ENCODE assay signal across 22 cellular contexts in the genomic region with DNA sequence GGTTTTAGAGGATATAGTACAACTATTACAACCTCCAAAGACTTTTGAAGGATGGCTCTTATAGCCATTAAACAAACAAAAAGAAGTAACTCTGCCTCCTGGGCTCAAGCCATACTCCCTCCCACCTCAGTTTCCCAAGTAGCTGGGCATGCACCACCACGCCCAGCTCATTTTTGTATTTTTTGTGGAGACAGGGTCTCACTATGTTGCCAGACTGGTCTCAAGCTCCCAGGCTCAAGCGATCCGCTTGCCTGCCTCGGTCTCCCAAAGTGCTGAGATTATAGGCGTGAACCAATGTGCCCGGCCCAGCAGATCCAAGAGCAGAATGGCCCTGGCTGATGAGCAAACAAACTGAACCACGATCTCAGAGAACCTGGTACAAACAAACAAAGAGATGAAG. TPM values are rescaled to one million over a fixed set of nuclear protein-coding genes. Genes with fewer than 3 reads are reported as not detected.
A peak's percentile ranks its signal among the peaks of the same experiment; 100 is the strongest.
DNase-seq lines count a peak whose midpoint lies in the region; ATAC-seq, FAIRE-seq and TF ChIP-seq lines count a peak whose summit lies in the region.
"Had no signal": no experiment of that assay in that cellular context is flagged by ENCODE, and none has a peak within 500 bp of the region (broad histone marks: within the 10 kb centered on the region; RNA-seq: fewer than 3 reads in every experiment).

No MANE protein-coding gene starts in this region.

- TF ChIP-seq EP300 in HepG2 (IDR thresholded peaks at IDR 0.05; ENCODE audit: low read depth in 2 of 2, low read length in 2 of 2) (no peak), HepG2 (CRISPR knock-in tag; IDR thresholded peaks at IDR 0.05; ENCODE audit: borderline replicate concordance) (no peak)

- FAIRE-seq in HepG2 (lab: Jason Lieb, UNC): no peak

- intact Hi-C loops in HepG2 (cut with micrococcal nuclease; ENCODE audit: unreplicated experiment): no loop called here
- intact Hi-C loops in right lobe of liver (cut with DNase I): no loop called here

- DNase-seq in HepG2 (ENCODE audit: low spot score) (no peak), right lobe of liver (no peak), caudate nucleus (lab: John Stamatoyannopoulos, UW) (no peak), osteocyte (ENCODE audit: extremely low spot score, unreplicated experiment) (no peak), NCI-H1105 treated with DMSO at 0.1 percent for 48 hours (lab: John Stamatoyannopoulos, UW) (no peak)
- DNase-seq in stimulated activated CD4-positive, alpha-beta T cell treated with anti-CD3 and anti-CD28 coated beads, Interleukin-2, amount 100 ng/mL, for 24 hours: no peak
- DNase-seq: CD4-positive, CD25-positive, alpha-beta regulatory T cell; EL; GF-D8; MV-4-11; NCI-H1694; NCI-H2081; NCI-H2171; NCI-H345; NCI-H524; NCI-H774 had no signal

- H3K36me3 ChIP-seq in HepG2 (replicated peaks in 1 of 2; ENCODE audit: control insufficient read depth in 1 of 2, insufficient read depth in 2 of 2, low read length in 2 of 2): peaks cover 46 to 89% of the 10 kb centered on the region in 2 experiments
- peaks cover 8 to 95% (median 66%) of the 10 kb centered on the region in 4 donors for H3K36me3 ChIP-seq in right lobe of liver

- H3K4me1 ChIP-seq in HepG2 (ENCODE audit: insufficient read depth, low read length) (0 out of 2 replicates have a peak, but pooled peaks cover 6% of the 10 kb centered on the region), right lobe of liver (no peaks in the 10 kb centered on the region)
- H3K4me1 ChIP-seq: HAP-1 had no signal

- no peaks in the 10 kb centered on the region for H3K4me1 Mint-ChIP-seq in osteocyte (ENCODE audit: unreplicated experiment)
- H3K4me1 Mint-ChIP-seq: GM23338 had no signal

- H2AFZ ChIP-seq in HepG2 (ENCODE audit: low read length): no peak overlapping the region
- H2AFZ ChIP-seq: GM23338 had no signal

- no peak for TF ChIP-seq CTCF in HepG2 (CRISPR knock-in tag; IDR thresholded peaks at IDR 0.05)
- TF ChIP-seq CTCF in right lobe of liver (IDR thresholded peaks at IDR 0.05): no peak
- TF ChIP-seq CTCF in osteocyte (IDR thresholded peaks at IDR 0.05): no peak

- H3K36me3 Mint-ChIP-seq in osteocyte (ENCODE audit: unreplicated experiment): peaks cover 76% of the 10 kb centered on the region

- TF ChIP-seq POLR2A in HepG2 (IDR thresholded peaks at IDR 0.05; ENCODE audit: insufficient read depth in 1 of 2, low read depth in 2 of 2, low read length in 2 of 2) (no peak), right lobe of liver (IDR thresholded peaks at IDR 0.05) (no peak)

- in situ Hi-C loops in HepG2 (cut with HindIII; ENCODE audit: extremely low pct_ligation_motif_present, low pct_unique_long_range_greater_than_20kb): no loop called here

- TF ChIP-seq RAD21 in HepG2 (CRISPR knock-in tag; IDR thresholded peaks at IDR 0.05): no peak

- WGBS in HepG2 (ENCODE audit: low lambda C conversion rate): 93% methylated on average over 7 of the region's 7 CpGs
- WGBS in right lobe of liver (ENCODE audit: insufficient coverage, low coverage, low lambda C conversion rate, missing lambda C conversion rate): 85% methylated on average over 7 of the region's 7 CpGs

- peaks cover 17% of the 10 kb centered on the region for H3K79me2 ChIP-seq in HepG2 (ENCODE audit: insufficient read depth, low read length)

- no peak for ATAC-seq in HepG2
- no peak for ATAC-seq in right lobe of liver
- ATAC-seq in HG02798 (IDR thresholded peaks at IDR 0.05; ENCODE audit: poor library complexity, unreplicated experiment): no peak
- ATAC-seq: GM23338, Panc1 had no signal

- H3K27ac ChIP-seq in HepG2 (ENCODE audit: extremely low read length, insufficient read depth, low read length) (no peak overlapping the region), right lobe of liver (no peak overlapping the region), caudate nucleus (ENCODE audit: low read depth, low read length) (peak overlapping the region; percentile 6)
- H3K27ac ChIP-seq: HL-60, KMS-11 had no signal

- H3K27me3 Mint-ChIP-seq in osteocyte (ENCODE audit: unreplicated experiment): no peaks in the 10 kb centered on the region
- H3K27me3 Mint-ChIP-seq: CD4-positive, CD25-positive, alpha-beta regulatory T cell had no signal

- CTCF ChIA-PET in HepG2 (lab: Yijun Ruan, JAX; ENCODE audit: low intra/inter-chr PET ratio, low total read pairs): no interaction called here

- peaks cover 10% of the 10 kb centered on the region for H4K20me1 ChIP-seq in HepG2 (ENCODE audit: insufficient read depth, low read length)

- H3K9me3 ChIP-seq in HepG2 (ENCODE audit: low read length): no peaks in the 10 kb centered on the region
- no peaks in the 10 kb centered on the region for H3K9me3 ChIP-seq in right lobe of liver
- H3K9me3 ChIP-seq: HAP-1 had no signal

- H3K4me2 ChIP-seq in HepG2 (ENCODE audit: low read depth, low read length): no peak overlapping the region
- H3K4me2 ChIP-seq: GM23338, KMS-11 had no signal

- no peak overlapping the region for H3K9ac ChIP-seq in HepG2 (ENCODE audit: insufficient read depth, low read depth, low read length)
- H3K9ac ChIP-seq: KMS-11 had no signal

- no TSS peak for BruUV-seq in HepG2 (replicated peaks; lab: Mats Ljungman, UMichigan)

- POLR2A ChIA-PET in HepG2 (lab: Yijun Ruan, JAX): no interaction called here

- H3K4me3 Mint-ChIP-seq in osteocyte (ENCODE audit: unreplicated experiment): no peak overlapping the region
- H3K4me3 Mint-ChIP-seq: CD4-positive, CD25-positive, alpha-beta regulatory T cell; GM23338 had no signal

- H3K9me3 Mint-ChIP-seq in osteocyte (ENCODE audit: unreplicated experiment): no peaks in the 10 kb centered on the region
- H3K9me3 Mint-ChIP-seq: GM23338 had no signal

- peak overlapping the region; percentile 0 for H3K27ac Mint-ChIP-seq in osteocyte (ENCODE audit: unreplicated experiment)
- H3K27ac Mint-ChIP-seq: CD4-positive, CD25-positive, alpha-beta regulatory T cell; GM23338 had no signal

- H3K27me3 ChIP-seq in HepG2 (ENCODE audit: control insufficient read depth in 1 of 2, insufficient read depth in 2 of 2, low read length in 2 of 2) (no peaks in the 10 kb centered on the region), right lobe of liver (no peaks in the 10 kb centered on the region)

- H3K4me3 ChIP-seq in HepG2 (replicated peaks in 1 of 3; ENCODE audit: insufficient read depth in 1 of 3, low read depth in 2 of 3, low read length in 3 of 3) (no peak overlapping the region), right lobe of liver (no peak overlapping the region)
- H3K4me3 ChIP-seq: GM23338, HAP-1 had no signal

RNA-seq across cellular contexts. Expression of gene NANOS1, which starts 16.0 kb away (rescaled TPM):
- 1.5 and 1.7 TPM in 2 replicates for total RNA-seq in HepG2 (2016; rRNA removed; fragmentation: Illumina TruSeq; extraction: Trizol)
- 1.5 and 2.2 TPM in 2 replicates for total RNA-seq in HepG2 (2016; cell fraction: cytosol; rRNA removed; fragmentation: Illumina TruSeq; extraction: Trizol; ENCODE audit: low read depth)
- total RNA-seq in HepG2 (2016; cell fraction: insoluble cytoplasmic fraction; rRNA removed; fragmentation: Illumina TruSeq; extraction: Trizol): 0.46 and 0.82 TPM in 2 replicates
- total RNA-seq in HepG2 (2016; cell fraction: membrane; rRNA removed; fragmentation: Illumina TruSeq; extraction: Trizol): 3.1 and 3.9 TPM in 2 replicates
- total RNA-seq in HepG2 (2016; cell fraction: nucleus; rRNA removed; fragmentation: Illumina TruSeq; extraction: Trizol): 1.2 and 2.1 TPM in 2 replicates
- polyA plus RNA-seq in HepG2 (2011; rRNA removed): 1.7 and 2.2 TPM in 2 replicates
- polyA plus RNA-seq in HepG2 (2011; cell fraction: cytosol; rRNA removed): 1.4 and 1.9 TPM in 2 replicates
- 0.77 and 0.90 TPM in 2 replicates for polyA plus RNA-seq in HepG2 (2011; cell fraction: nucleus; rRNA removed)
- polyA plus RNA-seq in HepG2 (2012): 1.0 and 1.9 TPM in 2 replicates
- 4.2 and 4.6 TPM in 2 replicates for polyA plus RNA-seq in HepG2 (2016; cell fraction: cytosol; fragmentation: Illumina TruSeq; extraction: Trizol; ENCODE audit: low read depth)
- polyA plus RNA-seq in HepG2 (2016; cell fraction: insoluble cytoplasmic fraction; fragmentation: Illumina TruSeq; extraction: Trizol; ENCODE audit: low read depth): 0.90 and 1.9 TPM in 2 replicates
- 5.3 and 5.7 TPM in 2 replicates for polyA plus RNA-seq in HepG2 (2016; cell fraction: membrane; fragmentation: Illumina TruSeq; extraction: Trizol; ENCODE audit: low read depth)
- polyA plus RNA-seq in HepG2 (2016; cell fraction: nucleus; fragmentation: Illumina TruSeq; extraction: Trizol; ENCODE audit: insufficient read depth, low read depth): 1.6 and 1.7 TPM in 2 replicates
- polyA minus RNA-seq in HepG2 (2011; rRNA and poly(A)+ RNA removed; ENCODE audit: low replicate concordance): 0.76 and 1.8 TPM in 2 replicates
- polyA minus RNA-seq in HepG2 (2011; cell fraction: cytosol; rRNA and poly(A)+ RNA removed): 0.89 and 1.1 TPM in 2 replicates
- polyA minus RNA-seq in HepG2 (2011; cell fraction: nucleus; rRNA and poly(A)+ RNA removed): 2.2 and 2.3 TPM in 2 replicates
- total RNA-seq in right lobe of liver: under 1 TPM in 3 of 6 experiments, not detected in 3; 0.06 to 0.35 (median 0.31) TPM
- 9.1 and 9.6 TPM in 2 replicates for total RNA-seq in osteocyte
- polyA plus RNA-seq: CD4-positive, CD25-positive, alpha-beta regulatory T cell had no signal

RNA-seq across cellular contexts. Expression of gene EIF3A, which starts 35.1 kb away (rescaled TPM):
- total RNA-seq in HepG2 (2016; rRNA removed; fragmentation: Illumina TruSeq; extraction: Trizol) (117 and 168 TPM in 2 replicates), right lobe of liver (10 to 100 TPM; 41.6 to 69.5 (median 57.4) TPM), osteocyte (146 and 147 TPM in 2 replicates)
- 7.3 and 9.3 TPM in 2 replicates for total RNA-seq in HepG2 (2016; cell fraction: cytosol; rRNA removed; fragmentation: Illumina TruSeq; extraction: Trizol; ENCODE audit: low read depth)
- 115 and 148 TPM in 2 replicates for total RNA-seq in HepG2 (2016; cell fraction: insoluble cytoplasmic fraction; rRNA removed; fragmentation: Illumina TruSeq; extraction: Trizol)
- total RNA-seq in HepG2 (2016; cell fraction: membrane; rRNA removed; fragmentation: Illumina TruSeq; extraction: Trizol): 23.1 and 23.6 TPM in 2 replicates
- 102 and 106 TPM in 2 replicates for total RNA-seq in HepG2 (2016; cell fraction: nucleus; rRNA removed; fragmentation: Illumina TruSeq; extraction: Trizol)
- polyA plus RNA-seq in HepG2 (2011; rRNA removed): 25.6 and 28.3 TPM in 2 replicates
- polyA plus RNA-seq in HepG2 (2011; cell fraction: cytosol; rRNA removed): 15.4 and 25.4 TPM in 2 replicates
- 26.1 and 34.0 TPM in 2 replicates for polyA plus RNA-seq in HepG2 (2011; cell fraction: nucleus; rRNA removed)
- polyA plus RNA-seq in HepG2 (2012): 86.7 and 95.1 TPM in 2 replicates
- 2.7 and 3.3 TPM in 2 replicates for polyA plus RNA-seq in HepG2 (2016; cell fraction: cytosol; fragmentation: Illumina TruSeq; extraction: Trizol; ENCODE audit: low read depth)
- 125 and 133 TPM in 2 replicates for polyA plus RNA-seq in HepG2 (2016; cell fraction: insoluble cytoplasmic fraction; fragmentation: Illumina TruSeq; extraction: Trizol; ENCODE audit: low read depth)
- polyA plus RNA-seq in HepG2 (2016; cell fraction: membrane; fragmentation: Illumina TruSeq; extraction: Trizol; ENCODE audit: low read depth): 6.3 and 7.4 TPM in 2 replicates
- polyA plus RNA-seq in HepG2 (2016; cell fraction: nucleus; fragmentation: Illumina TruSeq; extraction: Trizol; ENCODE audit: insufficient read depth, low read depth): 107 and 120 TPM in 2 replicates
- polyA minus RNA-seq in HepG2 (2011; rRNA and poly(A)+ RNA removed; ENCODE audit: low replicate concordance): 42.9 and 64.9 TPM in 2 replicates
- polyA minus RNA-seq in HepG2 (2011; cell fraction: cytosol; rRNA and poly(A)+ RNA removed): 60.5 and 73.1 TPM in 2 replicates
- polyA minus RNA-seq in HepG2 (2011; cell fraction: nucleus; rRNA and poly(A)+ RNA removed): 107 and 117 TPM in 2 replicates

RNA-seq across cellular contexts. Expression of gene DENND10, which starts 58.4 kb away (rescaled TPM):
- total RNA-seq in HepG2 (2016; rRNA removed; fragmentation: Illumina TruSeq; extraction: Trizol) (43.7 and 55.1 TPM in 2 replicates), right lobe of liver (10 to 100 TPM; 24.0 to 46.4 (median 36.1) TPM), osteocyte (43.1 and 50.6 TPM in 2 replicates)
- 60.9 and 63.9 TPM in 2 replicates for total RNA-seq in HepG2 (2016; cell fraction: cytosol; rRNA removed; fragmentation: Illumina TruSeq; extraction: Trizol; ENCODE audit: low read depth)
- 41.2 and 59.1 TPM in 2 replicates for total RNA-seq in HepG2 (2016; cell fraction: insoluble cytoplasmic fraction; rRNA removed; fragmentation: Illumina TruSeq; extraction: Trizol)
- total RNA-seq in HepG2 (2016; cell fraction: membrane; rRNA removed; fragmentation: Illumina TruSeq; extraction: Trizol): 60.7 and 62.3 TPM in 2 replicates
- 30.6 and 33.8 TPM in 2 replicates for total RNA-seq in HepG2 (2016; cell fraction: nucleus; rRNA removed; fragmentation: Illumina TruSeq; extraction: Trizol)
- 75.9 and 78.8 TPM in 2 replicates for polyA plus RNA-seq in HepG2 (2011; rRNA removed)
- 55.4 and 68.0 TPM in 2 replicates for polyA plus RNA-seq in HepG2 (2011; cell fraction: cytosol; rRNA removed)
- 53.4 and 62.1 TPM in 2 replicates for polyA plus RNA-seq in HepG2 (2011; cell fraction: nucleus; rRNA removed)
- 48.6 and 60.7 TPM in 2 replicates for polyA plus RNA-seq in HepG2 (2012)
- polyA plus RNA-seq in HepG2 (2016; cell fraction: cytosol; fragmentation: Illumina TruSeq; extraction: Trizol; ENCODE audit: low read depth): 54.2 and 68.0 TPM in 2 replicates
- polyA plus RNA-seq in HepG2 (2016; cell fraction: insoluble cytoplasmic fraction; fragmentation: Illumina TruSeq; extraction: Trizol; ENCODE audit: low read depth): 52.2 and 53.2 TPM in 2 replicates
- polyA plus RNA-seq in HepG2 (2016; cell fraction: membrane; fragmentation: Illumina TruSeq; extraction: Trizol; ENCODE audit: low read depth): 44.9 and 45.7 TPM in 2 replicates
- 34.1 and 37.6 TPM in 2 replicates for polyA plus RNA-seq in HepG2 (2016; cell fraction: nucleus; fragmentation: Illumina TruSeq; extraction: Trizol; ENCODE audit: insufficient read depth, low read depth)
- 36.0 and 110 TPM in 2 replicates for polyA minus RNA-seq in HepG2 (2011; rRNA and poly(A)+ RNA removed; ENCODE audit: low replicate concordance)
- 38.8 and 41.4 TPM in 2 replicates for polyA minus RNA-seq in HepG2 (2011; cell fraction: cytosol; rRNA and poly(A)+ RNA removed)
- 53.0 and 61.8 TPM in 2 replicates for polyA minus RNA-seq in HepG2 (2011; cell fraction: nucleus; rRNA and poly(A)+ RNA removed)
